29 cellular contexts compared by ENCODE assay signal in the genomic region with DNA sequence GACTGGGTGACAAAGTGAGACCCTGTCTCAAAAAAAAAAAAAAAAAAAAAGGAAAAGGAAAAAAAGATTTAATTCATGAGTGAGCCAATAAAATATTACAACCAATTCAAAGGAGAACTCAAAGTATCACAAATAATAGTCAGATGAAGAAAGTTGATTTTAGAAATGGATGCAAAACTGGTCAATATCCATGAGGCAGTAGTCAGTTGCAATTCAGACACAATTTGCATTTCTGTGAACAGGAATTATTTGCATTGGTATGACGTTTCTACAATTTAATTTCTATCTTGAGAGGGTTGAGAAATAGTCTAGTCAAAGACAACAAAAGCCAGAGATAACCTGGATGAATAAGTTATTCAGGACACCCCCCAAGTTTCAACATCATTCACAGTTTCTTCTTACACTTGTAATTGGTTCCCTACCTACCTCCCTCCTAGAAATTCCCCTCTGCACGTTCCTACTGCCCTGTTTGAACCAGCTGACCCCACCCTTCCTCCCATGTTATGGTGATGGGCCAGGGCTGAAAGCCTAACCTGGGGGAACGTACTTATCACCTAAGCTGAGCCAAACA. TPM values are rescaled to one million over a fixed set of nuclear protein-coding genes. Genes with fewer than 3 reads are reported as not detected.
DNase-seq lines count a peak whose midpoint lies in the region; ATAC-seq and TF ChIP-seq lines count a peak whose summit lies in the region.
"Had no signal": no experiment of that assay in that cellular context is flagged by ENCODE, and none has a peak within 500 bp of the region (broad histone marks: within the 10 kb centered on the region; RNA-seq: fewer than 3 reads in every experiment).

No MANE protein-coding gene starts in this region.

- peaks cover 0 to 18% of the 10 kb centered on the region in 2 experiments; a peak in 2 of 4 replicates for H3K79me1 ChIP-seq in IMR-90 (ENCODE audit: low read depth in 1 of 2, low read length in 2 of 2)

- H3K56ac ChIP-seq in IMR-90 (ENCODE audit: extremely low read depth, insufficient read depth, low read length): no peak overlapping the region

- CTCF ChIA-PET in IMR-90 (lab: Yijun Ruan, JAX) (interaction anchor here (0.6 to 1.3 kb wide), 2 partner anchors 13 to 29 kb away, joined by 3 to 5 read pairs; a partner anchor contains a TSS), PC-9 (lab: Charles Lee) (no interaction called here)

- peaks cover 48% of the 10 kb centered on the region for H3F3A ChIP-seq in PC-9 (ENCODE audit: insufficient read depth, low read depth)

- H3K27ac ChIP-seq in IMR-90 (ENCODE audit: insufficient read depth, low read length) (no peak overlapping the region), PC-9 (peak overlapping the region; percentile 64)
- H3K27ac ChIP-seq: neutrophil had no signal

- in situ Hi-C loops in IMR-90 (cut with MboI; ENCODE audit: low sequenced_read_pairs): no loop called here

- H3K27me3 ChIP-seq in IMR-90 (ENCODE audit: control insufficient read depth, insufficient read depth, low read length) (no peaks in the 10 kb centered on the region), PC-9 (ENCODE audit: insufficient read depth, low read depth) (no peaks in the 10 kb centered on the region)
- H3K27me3 ChIP-seq: neutrophil, right lobe of liver, spleen, stomach had no signal

- no peak overlapping the region for H3K18ac ChIP-seq in IMR-90 (ENCODE audit: low read depth, low read length)

- peak overlapping the region; percentile 72; the same call in 1 of the 2 replicates for H2BK120ac ChIP-seq in IMR-90 (ENCODE audit: low read depth, low read length)

- H3K4me2 ChIP-seq in IMR-90 (ENCODE audit: low read depth, low read length): no peak overlapping the region
- H3K4me2 ChIP-seq in PC-9: no peak overlapping the region

- ATAC-seq in IMR-90 (ENCODE audit: low read depth): no peak
- no peak for ATAC-seq in stimulated activated effector memory CD8-positive, alpha-beta T cell treated with anti-CD3 and anti-CD28 coated beads, Interleukin-12 subunit alpha, Interleukin-12 subunit beta, amount 100 ng/mL, for 72 hours
- no peak for ATAC-seq in HG02759 (IDR thresholded peaks at IDR 0.05; ENCODE audit: unreplicated experiment)
- ATAC-seq: activated CD4-positive, alpha-beta T cell treated with anti-CD3 and anti-CD28 coated beads for 36 hours; left ventricle myocardium superior had no signal

- no peak overlapping the region for H3K23ac ChIP-seq in IMR-90 (ENCODE audit: low read depth, low read length)

- DNase-seq in IMR-90 (no peak), PC-9 (no peak), epithelial cell of esophagus (ENCODE audit: low read depth) (peak; percentile 26), NOMO-1 treated with DMSO at 0.1 percent for 48 hours (lab: John Stamatoyannopoulos, UW; ENCODE audit: unreplicated experiment) (no peak)
- no peak for DNase-seq in stimulated activated effector memory CD8-positive, alpha-beta T cell treated with anti-CD3 and anti-CD28 coated beads, Interleukin-12 subunit alpha, Interleukin-12 subunit beta, amount 100 ng/mL, for 72 hours (ENCODE audit: low spot score in 2 of 2)
- no peak for DNase-seq in activated CD4-positive, alpha-beta T cell treated with anti-CD3 and anti-CD28 coated beads, Interleukin-2, amount 50 U/mL, for 4 hours
- DNase-seq: activated CD4-positive, alpha-beta T cell treated with anti-CD3 and anti-CD28 coated beads for 36 hours; activated naive CD4-positive, alpha-beta T cell treated with anti-CD3 and anti-CD28 coated beads, Interleukin-2, amount 50 U/mL, for 16 hours; anterior cingulate cortex; DMS53; effector CD4-positive, alpha-beta T cell; head of caudate nucleus; islet precursor cell; left ventricle myocardium superior; NCI-H1105; NCI-H187; NCI-H2171; NCI-H524 treated with DMSO at 0.1 percent for 48 hours; NK-92 treated with Interleukin-12 subunit alpha and Interleukin-12 subunit beta, amount 100 ng/mL, for 24 hours; right lobe of liver; SHP77; stimulated activated CD8-positive, alpha-beta memory T cell treated with anti-CD3 and anti-CD28 coated beads, Interleukin-4, amount 100 ng/mL, for 48 hours; stomach; T-helper 9 cell had no signal

- no peaks in the 10 kb centered on the region for H3K9me2 ChIP-seq in PC-9 (ENCODE audit: insufficient read depth)

- dilution Hi-C loops in IMR-90 (cut with HindIII; ENCODE audit: low sequenced_read_pairs, unreplicated experiment): no loop called here

- WGBS in IMR-90 (ENCODE audit: extremely low coverage in 2 of 2, insufficient read length in 1 of 2), 2 experiments: no CpG with 5 or more reads among the region's 3 CpGs

- no peaks in the 10 kb centered on the region for H3K9me3 Mint-ChIP-seq in stimulated activated effector memory CD8-positive, alpha-beta T cell treated with anti-CD3 and anti-CD28 coated beads, Interleukin-12 subunit alpha, Interleukin-12 subunit beta, amount 100 ng/mL, for 72 hours
- H3K9me3 Mint-ChIP-seq: activated T-helper 2 cell treated with anti-CD3 and anti-CD28 coated beads, Interferon-gamma antibody, Interleukin-2, Interleukin-4, amounts not matched to agents 10 μg/mL and 5 μg/mL and 100 μg/mL, durations not matched to agents 14 hours and 24 hours and 36 hours; IgD-negative memory B cell had no signal

- peaks cover 30% of the 10 kb centered on the region for H3K4me1 ChIP-seq in IMR-90 (ENCODE audit: control insufficient read depth, insufficient read depth, low read length)
- H3K4me1 ChIP-seq in PC-9 (replicated peaks; ENCODE audit: insufficient read depth): peaks cover 52% of the 10 kb centered on the region

- BruUV-seq in IMR-90 (replicated peaks; lab: Mats Ljungman, UMichigan): no TSS peak
- BruUV-seq in PC-9 (replicated peaks; lab: Mats Ljungman, UMichigan): no TSS peak

- peak overlapping the region; percentile 82; the same call in 2 of the 3 replicates for H2BK15ac ChIP-seq in IMR-90 (ENCODE audit: low read depth, low read length)

- peak overlapping the region; percentile 49 for H2BK5ac ChIP-seq in IMR-90 (ENCODE audit: low read depth, low read length, poor library complexity, severe bottlenecking)

- peak overlapping the region; percentile 87 for H2AK5ac ChIP-seq in IMR-90 (ENCODE audit: low read depth, low read length)

- peak overlapping the region; percentile 41; the same call in 1 of the 2 replicates for H2BK20ac ChIP-seq in IMR-90 (ENCODE audit: low read depth, low read length)

- no peaks in the 10 kb centered on the region for H4K20me1 ChIP-seq in IMR-90 (ENCODE audit: insufficient read depth, low read length)
- no peaks in the 10 kb centered on the region for H4K20me1 ChIP-seq in PC-9 (ENCODE audit: insufficient read depth)

- H4K5ac ChIP-seq in IMR-90 (ENCODE audit: low read depth, low read length): no peak overlapping the region

- no peak overlapping the region for H2AFZ ChIP-seq in IMR-90 (replicated peaks; ENCODE audit: low read length, poor library complexity)
- no peak overlapping the region for H2AFZ ChIP-seq in PC-9

- H3K9me1 ChIP-seq in IMR-90 (ENCODE audit: insufficient read depth, low read length): peaks cover 27% of the 10 kb centered on the region

- no peak overlapping the region for H3K9ac ChIP-seq in IMR-90 (ENCODE audit: low read depth, low read length)

- POLR2A ChIA-PET in IMR-90 (lab: Charles Lee; ENCODE audit: unreplicated experiment) (no interaction called here), PC-9 (lab: Charles Lee; ENCODE audit: unreplicated experiment) (interaction anchor here (0.5 to 0.6 kb wide), 2 partner anchors 29 to 110 kb away, joined by 4 to 10 read pairs; no protein-coding TSS in a partner anchor)

- no peak for TF ChIP-seq RAD21 in IMR-90 (IDR thresholded peaks at IDR 0.05; ENCODE audit: low read length)

- H3K36me3 ChIP-seq in IMR-90 (ENCODE audit: control insufficient read depth, insufficient read depth, low read length) (no peaks in the 10 kb centered on the region), PC-9 (ENCODE audit: low read depth) (no peaks in the 10 kb centered on the region)
- H3K36me3 ChIP-seq: neutrophil, right lobe of liver, spleen, stomach had no signal

- TF ChIP-seq POLR2A in IMR-90 (IDR thresholded peaks at IDR 0.05; ENCODE audit: low read depth, low read length): no peak

- H3K4ac ChIP-seq in IMR-90 (ENCODE audit: low read depth, low read length): peak overlapping the region; percentile 30; the same call in 1 of the 2 replicates

- H3K9me3 ChIP-seq in IMR-90 (ENCODE audit: control insufficient read depth, insufficient read depth, low read length): peaks cover 3% of the 10 kb centered on the region
- H3K9me3 ChIP-seq in PC-9 (ENCODE audit: insufficient read depth, low read depth): no peaks in the 10 kb centered on the region
- H3K9me3 ChIP-seq: neutrophil, right lobe of liver, spleen, stomach had no signal

- intact Hi-C loops in IMR-90 (cut with micrococcal nuclease): no loop called here
- intact Hi-C loops in PC-9 (cut with micrococcal nuclease; ENCODE audit: unreplicated experiment): no loop called here

- no peak overlapping the region for H3K4me3 Mint-ChIP-seq in stimulated activated effector memory CD8-positive, alpha-beta T cell treated with anti-CD3 and anti-CD28 coated beads, Interleukin-12 subunit alpha, Interleukin-12 subunit beta, amount 100 ng/mL, for 72 hours
- H3K4me3 Mint-ChIP-seq: activated CD4-positive, alpha-beta T cell treated with anti-CD3 and anti-CD28 coated beads for 36 hours; IgD-negative memory B cell had no signal

- TF ChIP-seq CTCF in IMR-90 (conservative IDR thresholded peaks at IDR 0.05; ENCODE audit: low read depth, low read length) (no peak), PC-9 (conservative IDR thresholded peaks at IDR 0.05) (no peak), epithelial cell of esophagus (IDR thresholded peaks at IDR 0.05; ENCODE audit: insufficient read depth, low read depth, low read length, missing control alignments) (no peak)

- H3K4me3 ChIP-seq in IMR-90 (ENCODE audit: insufficient read depth, low read depth, low read length): no peak overlapping the region
- no peak overlapping the region for H3K4me3 ChIP-seq in PC-9
- no peak overlapping the region for H3K4me3 ChIP-seq in epithelial cell of esophagus (ENCODE audit: low read length)
- H3K4me3 ChIP-seq: right lobe of liver, spleen, stomach had no signal

- no peaks in the 10 kb centered on the region for H3K36me3 Mint-ChIP-seq in stimulated activated effector memory CD8-positive, alpha-beta T cell treated with anti-CD3 and anti-CD28 coated beads, Interleukin-12 subunit alpha, Interleukin-12 subunit beta, amount 100 ng/mL, for 72 hours
- H3K36me3 Mint-ChIP-seq: IgD-negative memory B cell had no signal

- peak overlapping the region; percentile 63 for H3K27ac Mint-ChIP-seq in stimulated activated effector memory CD8-positive, alpha-beta T cell treated with anti-CD3 and anti-CD28 coated beads, Interleukin-12 subunit alpha, Interleukin-12 subunit beta, amount 100 ng/mL, for 72 hours
- H3K27ac Mint-ChIP-seq: activated CD4-positive, alpha-beta T cell treated with anti-CD3 and anti-CD28 coated beads for 36 hours; activated T-helper 2 cell treated with anti-CD3 and anti-CD28 coated beads, Interferon-gamma antibody, Interleukin-2, Interleukin-4, amounts not matched to agents 10 μg/mL and 5 μg/mL and 100 μg/mL, durations not matched to agents 14 hours and 24 hours and 36 hours had no signal

- peak overlapping the region; percentile 72 for H4K91ac ChIP-seq in IMR-90 (ENCODE audit: insufficient read depth, low read depth, low read length)

- H3K79me2 ChIP-seq in PC-9 (ENCODE audit: low read depth): no peaks in the 10 kb centered on the region

- H3K14ac ChIP-seq in IMR-90 (replicated peaks; ENCODE audit: low read depth, low read length): no peak overlapping the region

- peaks cover 19% of the 10 kb centered on the region for H3K4me1 Mint-ChIP-seq in stimulated activated effector memory CD8-positive, alpha-beta T cell treated with anti-CD3 and anti-CD28 coated beads, Interleukin-12 subunit alpha, Interleukin-12 subunit beta, amount 100 ng/mL, for 72 hours

- peak overlapping the region; percentile 3 for H2AK9ac ChIP-seq in IMR-90 (replicated peaks; ENCODE audit: low read depth, low read length, poor library complexity)

- H4K8ac ChIP-seq in IMR-90 (ENCODE audit: low read depth in 2 of 2, low read length in 2 of 2): peak overlapping the region in 1 of 2 experiments; percentile 12; a peak in 2 of 4 replicates

RNA-seq across cellular contexts. Expression of a gene that starts 28.6 kb away (rescaled TPM):
- total RNA-seq in IMR-90 (2012; rRNA removed) (18.1 and 27.5 TPM in 2 replicates), PC-9 (2021) (35.3 and 36.1 TPM in 2 replicates)
- 11.1 and 14.0 TPM in 2 replicates for polyA plus RNA-seq in IMR-90 (2012; rRNA removed)
- 10.8 and 11.5 TPM in 2 replicates for polyA plus RNA-seq in IMR-90 (2012; cell fraction: cytosol; rRNA removed)
- 2.3 and 5.1 TPM in 2 replicates for polyA plus RNA-seq in IMR-90 (2012; cell fraction: nucleus; rRNA removed; ENCODE audit: low replicate concordance)
